2 cellular contexts compared by ENCODE assay signal in genomic region chr16:1097800-1098199, GRCh38.
TF ChIP-seq lines count a peak whose summit lies in the region.

No MANE protein-coding gene starts in this region.

TF ChIP-seq in SK-N-SH, 30 proteins besides CTCF, POLR2A, EP300 and RAD21 (continued from another document):
- TF ChIP-seq REST (IDR thresholded peaks at IDR 0.05; ENCODE audit: low read depth, low read length) (no peak), FOSL2 (IDR thresholded peaks at IDR 0.05; ENCODE audit: borderline replicate concordance, low read depth) (no peak), GABPA (IDR thresholded peaks at IDR 0.05; ENCODE audit: low read depth) (no peak), FOXJ3 (CRISPR knock-in tag; IDR thresholded peaks at IDR 0.05) (no peak), SIN3A (IDR thresholded peaks at IDR 0.05; ENCODE audit: borderline replicate concordance, low read depth, low read length) (no peak)

TF ChIP-seq in SK-N-SH treated with all-trans-retinoic acid at 6 μM for 48 hours, 23 proteins besides CTCF, POLR2A, EP300 and RAD21 (continued from another document):
- TF ChIP-seq ZFP30 (CRISPR knock-in tag; IDR thresholded peaks at IDR 0.05) = no peak
- TF ChIP-seq ARNTL (CRISPR knock-in tag; IDR thresholded peaks at IDR 0.05; ENCODE audit: borderline replicate concordance, low read depth) = no peak
- no peak for TF ChIP-seq ZNF8 (CRISPR knock-in tag; IDR thresholded peaks at IDR 0.05)
- no peak for TF ChIP-seq ZNF565 (CRISPR knock-in tag; conservative IDR thresholded peaks at IDR 0.05; ENCODE audit: low read depth)
